ENCODE assay signal across 9 cellular contexts in the genomic region with DNA sequence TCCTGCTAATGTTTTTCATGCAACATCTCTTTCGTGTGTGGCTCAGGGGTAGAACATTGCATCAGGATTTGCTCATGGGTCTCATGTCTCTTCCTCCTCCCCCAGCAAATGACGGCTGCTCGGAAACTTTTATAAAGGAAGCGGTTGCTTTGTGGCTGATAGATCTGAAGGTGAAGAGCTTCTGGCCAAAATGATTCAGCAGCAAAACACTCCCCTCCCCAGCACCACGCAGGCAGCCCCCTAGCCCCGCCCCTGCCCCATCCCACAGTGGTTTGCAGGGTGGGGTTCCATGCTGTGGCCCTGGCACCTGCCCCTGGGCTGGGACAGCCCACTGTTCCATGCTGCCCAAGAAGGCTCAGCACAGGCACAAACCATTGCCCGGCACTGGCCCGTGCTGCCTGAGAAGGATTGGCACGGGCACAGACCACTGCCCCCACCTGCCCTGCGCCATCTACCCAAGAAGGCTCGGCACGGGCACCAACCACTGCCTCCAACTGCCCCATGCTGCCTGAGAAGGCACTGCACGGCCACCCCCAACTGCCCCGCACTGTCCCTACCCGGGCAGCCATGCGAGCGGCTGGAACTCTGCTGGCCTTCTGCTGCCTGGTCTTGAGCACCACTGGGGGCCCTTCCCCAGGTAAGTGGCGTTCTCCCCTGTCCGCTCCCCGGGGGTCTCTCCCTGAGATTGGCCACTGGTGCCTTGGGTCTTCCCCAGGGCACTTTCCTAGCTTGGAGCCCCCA. TPM values are rescaled to one million over a fixed set of nuclear protein-coding genes. Genes with fewer than 3 reads are reported as not detected.
A peak's percentile ranks its signal among the peaks of the same experiment; 100 is the strongest.
DNase-seq lines count a peak whose midpoint lies in the region; ATAC-seq and TF ChIP-seq lines count a peak whose summit lies in the region.
"Had no signal": no experiment of that assay in that cellular context is flagged by ENCODE, and none has a peak within 500 bp of the region (broad histone marks: within the 10 kb centered on the region; RNA-seq: fewer than 3 reads in every experiment).

A gene with protein sequence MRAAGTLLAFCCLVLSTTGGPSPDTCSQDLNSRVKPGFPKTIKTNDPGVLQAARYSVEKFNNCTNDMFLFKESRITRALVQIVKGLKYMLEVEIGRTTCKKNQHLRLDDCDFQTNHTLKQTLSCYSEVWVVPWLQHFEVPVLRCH (plus strand): TSS at position 331 of the 741 bp plus-strand sequence. CDS start 237 bp downstream, at position 568.

- WGBS in prostate gland, result 77% methylated on average over 15 of the region's 20 CpGs

- ATAC-seq in HG03432 (IDR thresholded peaks at IDR 0.05; ENCODE audit: unreplicated experiment) (peak; percentile 74), GM21717 (IDR thresholded peaks at IDR 0.05; ENCODE audit: unreplicated experiment) (no peak)
- peak; percentile 83 for ATAC-seq in effector memory CD8-positive, alpha-beta T cell (replicated peaks)

- H3K4me3 ChIP-seq in AG09309 (ENCODE audit: control insufficient read depth, low read depth, low read length) (no peak within 1 kb of the TSS), prostate gland (peak within 1 kb of the TSS in 1 of 2 donors; percentile 4)
- H3K4me3 ChIP-seq: SJSA1 had no signal

- H3K36me3 ChIP-seq in prostate gland, result no peaks in the 10 kb centered on the region
- H3K36me3 ChIP-seq: SJSA1 had no signal

- peak within 1 kb of the TSS; percentile 98 to 99 for H3K4me3 Mint-ChIP-seq in effector memory CD8-positive, alpha-beta T cell

- peak; percentile 16 for DNase-seq in AG09309 (ENCODE audit: low read depth)
- DNase-seq in activated CD4-positive, alpha-beta T cell treated with anti-CD3 and anti-CD28 coated beads for 4 hours, result peak; percentile 82 to 85
- peak; percentile 83 to 87 (median 84) for DNase-seq in effector memory CD8-positive, alpha-beta T cell
- DNase-seq in stimulated activated CD4-positive, alpha-beta T cell treated with anti-CD3 and anti-CD28 coated beads, Interleukin-4, amount 100 ng/mL, for 24 hours, result peak; percentile 81
- no peak for DNase-seq in prostate gland (ENCODE audit: low spot score)
- no peak for DNase-seq in cerebellum (ENCODE audit: low spot score)

- no peak for TF ChIP-seq POLR2A in prostate gland (IDR thresholded peaks at IDR 0.05)

- intact Hi-C loops in prostate gland (cut with DNase I), result no loop called here

- H3K9me3 ChIP-seq in prostate gland, result no peaks in the 10 kb centered on the region
- H3K9me3 ChIP-seq: SJSA1 had no signal

- H3K27me3 Mint-ChIP-seq in effector memory CD8-positive, alpha-beta T cell, result no peaks in the 10 kb centered on the region

- peaks cover 3 to 7% of the 10 kb centered on the region in 2 donors for H3K9me3 Mint-ChIP-seq in effector memory CD8-positive, alpha-beta T cell

- H3K4me1 Mint-ChIP-seq in effector memory CD8-positive, alpha-beta T cell (ENCODE audit: low read depth in 2 of 2), result peaks cover 59 to 74% of the 10 kb centered on the region in 2 donors

- H3K27me3 ChIP-seq in prostate gland (replicated peaks; ENCODE audit: insufficient read depth), result no peaks in the 10 kb centered on the region
- H3K27me3 ChIP-seq: SJSA1 had no signal

- H3K36me3 Mint-ChIP-seq in effector memory CD8-positive, alpha-beta T cell (ENCODE audit: insufficient read depth), result peaks cover 55% of the 10 kb centered on the region

- no peak within 1 kb of the TSS for H3K27ac ChIP-seq in prostate gland
- H3K27ac ChIP-seq: SJSA1 had no signal

- no peaks in the 10 kb centered on the region for H3K4me1 ChIP-seq in prostate gland (replicated peaks)
- H3K4me1 ChIP-seq: SJSA1 had no signal

- peak within 1 kb of the TSS; percentile 98 to 99 for H3K27ac Mint-ChIP-seq in effector memory CD8-positive, alpha-beta T cell

- no peak for TF ChIP-seq CTCF in AG09309 (IDR thresholded peaks at IDR 0.05; ENCODE audit: control insufficient read depth, insufficient read depth, low read depth, low read length, missing control alignments)
- TF ChIP-seq CTCF in prostate gland (IDR thresholded peaks at IDR 0.05), result no peak

RNA-seq across cellular contexts. Expression of the gene that starts here (rescaled TPM):
- total RNA-seq in prostate gland, result 1 to 10 TPM; 1.2 to 3.6 TPM
- total RNA-seq in cerebellum, result not detected
- total RNA-seq: SJSA1 had no signal

Comparison
In these comparisons a context has a peak if more than half of its experiments do, and no peak if none do; other contexts are left out.
1. DNase-seq: peak in AG09309 (single experiment), activated CD4-positive, alpha-beta T cell treated with anti-CD3 and anti-CD28 coated beads for 4 hours (2 of 2), effector memory CD8-positive, alpha-beta T cell (3 of 3) and stimulated activated CD4-positive, alpha-beta T cell treated with anti-CD3 and anti-CD28 coated beads, Interleukin-4, amount 100 ng/mL, for 24 hours (single experiment); none in prostate gland (single experiment) and cerebellum (single experiment).